Comparison of ENCODE assay signal across 33 cellular contexts in genomic region chrX:137878401-137878800, GRCh38.
"Had no signal": no experiment of that assay in that cellular context is flagged by ENCODE, and none has a peak within 500 bp of the region (broad histone marks: within the 10 kb centered on the region; RNA-seq: fewer than 3 reads in every experiment).

No MANE protein-coding gene starts in this region.

- DNase-seq: Karpas-422, Kasumi-1, MG63, MM.1S, MV-4-11, NCI-H1048, NCI-H1092, NCI-H1092 treated with DMSO at 0.1 percent for 48 hours, NCI-H1105, NCI-H1105 treated with DMSO at 0.1 percent for 48 hours, NCI-H1417, NCI-H1417 treated with DMSO at 0.1 percent for 48 hours, NCI-H1436, NCI-H1436 treated with DMSO at 0.1 percent for 48 hours, NCI-H146, NCI-H1694, NCI-H1694 treated with DMSO at 0.1 percent for 48 hours, NCI-H187, NCI-H187 treated with DMSO at 0.1 percent for 48 hours, NCI-H1930, NCI-H2029, NCI-H2029 treated with DMSO at 0.1 percent for 48 hours, NCI-H2081, NCI-H2081 treated with DMSO at 0.1 percent for 48 hours, NCI-H2107, NCI-H2171, NCI-H2171 treated with DMSO at 0.1 percent for 48 hours, NCI-H2227 treated with DMSO at 0.1 percent for 48 hours, NCI-H226, NCI-H345, NCI-H446, NCI-H446 treated with DMSO at 0.1 percent for 48 hours, NCI-H510A had no signal
